ENCODE assay signal across 8 cellular contexts in genomic region chr19:55258828-55259539, GRCh38. TPM values are rescaled to one million over a fixed set of nuclear protein-coding genes. Genes with fewer than 3 reads are reported as not detected.
DNase-seq lines count a peak whose midpoint lies in the region; TF ChIP-seq lines count a peak whose summit lies in the region.

TSS of gene PPP6R1 (minus strand) at chr19:55259017. CDS start at chr19:55247103, 11,914 bp downstream.

- H3K4me1 ChIP-seq in H9 (ENCODE audit: insufficient read depth, low read length): peaks cover 10% of the 10 kb centered on the region; the same call in 1 of the 2 replicates

- H2BK120ac ChIP-seq in H9 (ENCODE audit: low read depth, low read length, poor library complexity, severe bottlenecking): no peak within 1 kb of the TSS

- H2AK5ac ChIP-seq in H9 (ENCODE audit: insufficient read length, low read length): no peak within 1 kb of the TSS

- no peak within 1 kb of the TSS for H2BK15ac ChIP-seq in H9 (ENCODE audit: low read depth, low read length)

- H4K91ac ChIP-seq in H9 (ENCODE audit: insufficient read length, low read depth, low read length): no peak within 1 kb of the TSS

- H3K4me2 ChIP-seq in H9 (ENCODE audit: insufficient read depth, insufficient read length, low read length): peak within 1 kb of the TSS; percentile 80

- peak within 1 kb of the TSS; percentile 79 for H3K9ac ChIP-seq in H9 (ENCODE audit: extremely low read depth, insufficient read length, low read length)

- H3K9me3 Mint-ChIP-seq in H9 (no peaks in the 10 kb centered on the region), nephron (no peaks in the 10 kb centered on the region)
- H3K9me3 Mint-ChIP-seq in stimulated activated naive CD8-positive, alpha-beta T cell treated with anti-CD3 and anti-CD28 coated beads, Interleukin-15, Interleukin-2, amounts not matched to agents 100 ng/mL and 50 ng/mL, for 24 hours: no peaks in the 10 kb centered on the region

- H3K18ac ChIP-seq in H9 (ENCODE audit: insufficient read length, low read depth, low read length): peak within 1 kb of the TSS; percentile 11

- no peak within 1 kb of the TSS for H4K8ac ChIP-seq in H9 (replicated peaks; ENCODE audit: insufficient read length, low read depth, low read length)

- H3K27me3 Mint-ChIP-seq in H9 (ENCODE audit: low read depth) (no peaks in the 10 kb centered on the region; the same call in 1 of the 2 replicates), nephron (ENCODE audit: low read depth) (no peaks in the 10 kb centered on the region)
- H3K27me3 Mint-ChIP-seq in stimulated activated naive CD8-positive, alpha-beta T cell treated with anti-CD3 and anti-CD28 coated beads, Interleukin-15, Interleukin-2, amounts not matched to agents 100 ng/mL and 50 ng/mL, for 24 hours: no peaks in the 10 kb centered on the region

- H3K27me3 ChIP-seq in H9 (ENCODE audit: insufficient read depth, low read length) (no peaks in the 10 kb centered on the region), MG63 (no peaks in the 10 kb centered on the region)

- H3T11ph ChIP-seq in H9 (ENCODE audit: low read length): no peak within 1 kb of the TSS

- peak within 1 kb of the TSS; percentile 97 to 99 for H3K4me3 Mint-ChIP-seq in H9
- peak within 1 kb of the TSS; percentile 98 to 100 (median 99) for H3K4me3 Mint-ChIP-seq in nephron
- H3K4me3 Mint-ChIP-seq in stimulated activated naive CD8-positive, alpha-beta T cell treated with anti-CD3 and anti-CD28 coated beads, Interleukin-15, Interleukin-2, amounts not matched to agents 100 ng/mL and 50 ng/mL, for 24 hours: peak within 1 kb of the TSS; percentile 99

- H3K56ac ChIP-seq in H9 (ENCODE audit: insufficient read length, low read depth, low read length): no peak within 1 kb of the TSS

- peak within 1 kb of the TSS; percentile 91 for H3K4me3 ChIP-seq in MG63
- peak within 1 kb of the TSS; percentile 85 for H3K4me3 ChIP-seq in fibroblast of the aortic adventitia (ENCODE audit: low read depth, low read length)

- peaks cover 5 to 10% (median 9%) of the 10 kb centered on the region in 3 experiments for H3K36me3 Mint-ChIP-seq in H9 (ENCODE audit: insufficient read depth in 1 of 3, low read depth in 3 of 3)
- H3K36me3 Mint-ChIP-seq in nephron (ENCODE audit: low read depth): peaks cover 6% of the 10 kb centered on the region
- H3K36me3 Mint-ChIP-seq in stimulated activated naive CD8-positive, alpha-beta T cell treated with anti-CD3 and anti-CD28 coated beads, Interleukin-15, Interleukin-2, amounts not matched to agents 100 ng/mL and 50 ng/mL, for 24 hours (ENCODE audit: low read depth): peaks cover 41% of the 10 kb centered on the region

- H2BK20ac ChIP-seq in H9 (ENCODE audit: low read depth, low read length, poor library complexity, severe bottlenecking): no peak within 1 kb of the TSS

- no peak for TF ChIP-seq CTCF in H9 (conservative IDR thresholded peaks at IDR 0.05)
- TF ChIP-seq CTCF in fibroblast of the aortic adventitia (IDR thresholded peaks at IDR 0.05; ENCODE audit: insufficient read depth, low read length): no peak
- TF ChIP-seq CTCF in nephron (IDR thresholded peaks at IDR 0.05; ENCODE audit: unreplicated experiment in 3 of 3): no peak

- H3K23me2 ChIP-seq in H9 (ENCODE audit: insufficient read length, low read depth, low read length, poor library complexity, severe bottlenecking): peaks cover 9% of the 10 kb centered on the region

- no peak within 1 kb of the TSS for H4K5ac ChIP-seq in H9 (ENCODE audit: insufficient read length, low read depth, low read length)

- H3K36me3 ChIP-seq in MG63: peaks cover 28% of the 10 kb centered on the region

- H3K4ac ChIP-seq in H9 (ENCODE audit: low read depth, low read length): no peak within 1 kb of the TSS

- H3K27ac ChIP-seq in H9 (ENCODE audit: insufficient read length, low read depth, low read length): peak within 1 kb of the TSS; percentile 22

- H3K27ac Mint-ChIP-seq in H9: peak within 1 kb of the TSS; percentile 97 to 99 (median 99)
- peak within 1 kb of the TSS; percentile 98 to 100 (median 100) for H3K27ac Mint-ChIP-seq in nephron
- H3K27ac Mint-ChIP-seq in stimulated activated naive CD8-positive, alpha-beta T cell treated with anti-CD3 and anti-CD28 coated beads, Interleukin-15, Interleukin-2, amounts not matched to agents 100 ng/mL and 50 ng/mL, for 24 hours: peak within 1 kb of the TSS; percentile 98

- H3K14ac ChIP-seq in H9 (ENCODE audit: insufficient read depth, low read length): peak within 1 kb of the TSS; percentile 47

- H2AFZ ChIP-seq in H9 (ENCODE audit: low read length): no peak within 1 kb of the TSS

- H3K79me2 ChIP-seq in H9 (ENCODE audit: insufficient read depth, low read length): peaks cover 37% of the 10 kb centered on the region; the same call in 1 of the 2 replicates

- no peak within 1 kb of the TSS for H3K23ac ChIP-seq in H9 (ENCODE audit: insufficient read length, low read depth, low read length)

- no peak within 1 kb of the TSS for H2BK12ac ChIP-seq in H9 (ENCODE audit: insufficient read length, low read depth, low read length)

- peaks cover 38 to 50% of the 10 kb centered on the region in 2 experiments for H3K4me1 Mint-ChIP-seq in H9
- peaks cover 43% of the 10 kb centered on the region for H3K4me1 Mint-ChIP-seq in nephron
- peaks cover 41% of the 10 kb centered on the region for H3K4me1 Mint-ChIP-seq in stimulated activated naive CD8-positive, alpha-beta T cell treated with anti-CD3 and anti-CD28 coated beads, Interleukin-15, Interleukin-2, amounts not matched to agents 100 ng/mL and 50 ng/mL, for 24 hours (ENCODE audit: low read depth)

- H4K20me1 ChIP-seq in H9 (ENCODE audit: control insufficient read depth, insufficient read depth, insufficient read length): peaks cover 3% of the 10 kb centered on the region

- peaks cover 16% of the 10 kb centered on the region for H3K79me1 ChIP-seq in H9 (ENCODE audit: insufficient read depth, low read depth, low read length, poor library complexity, severe bottlenecking)

- no peaks in the 10 kb centered on the region for H3K9me3 ChIP-seq in H9 (ENCODE audit: control insufficient read depth, low read depth, low read length)
- no peaks in the 10 kb centered on the region for H3K9me3 ChIP-seq in MG63

- DNase-seq in ELR (ENCODE audit: low read depth) (peak; percentile 99), H9 (peak; percentile 95), MG63 (peak; percentile 99), SHP77 treated with DMSO at 0.1 percent for 48 hours (lab: John Stamatoyannopoulos, UW) (peak; percentile 96), fibroblast of the aortic adventitia (ENCODE audit: low read depth) (peak; percentile 100)
- DNase-seq in activated effector memory CD4-positive, alpha-beta T cell treated with anti-CD3 and anti-CD28 coated beads, Interleukin-2, amount 50 U/mL, for 16 hours: peak; percentile 97

- no peak within 1 kb of the TSS for H2BK5ac ChIP-seq in H9 (ENCODE audit: insufficient read length, low read length)

- no CpG with 5 or more reads among the region's 76 CpGs for WGBS in H9 (ENCODE audit: extremely low coverage, insufficient read length, low lambda C conversion rate)

RNA-seq across cellular contexts. Expression of gene PPP6R1, which starts in this region (rescaled TPM):
- total RNA-seq in H9 (2021): 76.2 and 79.7 TPM in 2 replicates
- 59.5 and 102 TPM in 2 replicates for total RNA-seq in MG63 (2014; rRNA removed; shearing (Covaris generic); ENCODE audit: low replicate concordance)
- total RNA-seq in fibroblast of the aortic adventitia (ENCODE audit: low replicate concordance): 39.0 and 41.5 TPM in 2 replicates

Comparison
In these comparisons a context has a peak if more than half of its experiments do, and no peak if none do; other contexts are left out.
1. Peak in every context shown above with its lines: DNase-seq, H3K4me3 ChIP-seq and H3K27ac ChIP-seq.